19 cellular contexts compared by ENCODE assay signal in genomic region chr17:17035490-17035889, GRCh38. TPM values are rescaled to one million over a fixed set of nuclear protein-coding genes. Genes with fewer than 3 reads are reported as not detected.
A peak's percentile ranks its signal among the peaks of the same experiment; 100 is the strongest.
DNase-seq lines count a peak whose midpoint lies in the region; ATAC-seq and TF ChIP-seq lines count a peak whose summit lies in the region.
"Had no signal": no experiment of that assay in that cellular context is flagged by ENCODE, and none has a peak within 500 bp of the region (broad histone marks: within the 10 kb centered on the region; RNA-seq: fewer than 3 reads in every experiment).

No MANE protein-coding gene starts in this region.

- no peak overlapping the region; the same call in 1 of the 2 replicates for H3K9ac ChIP-seq in BLaER1

- H3K27me3 ChIP-seq in BLaER1 (no peaks in the 10 kb centered on the region), psoas muscle (ENCODE audit: insufficient read depth in 3 of 3, low read length in 2 of 3) (no peaks in the 10 kb centered on the region)
- H3K27me3 ChIP-seq: SJCRH30 had no signal

- H3K27ac ChIP-seq in BLaER1 (no peak overlapping the region), psoas muscle (peak overlapping the region; percentile 92)
- H3K27ac ChIP-seq: RWPE1, SJCRH30 had no signal

- H3K4me1 ChIP-seq in BLaER1 (peaks cover 86% of the 10 kb centered on the region), psoas muscle (peaks cover 39% of the 10 kb centered on the region)

- WGBS in psoas muscle, 3 donors: 48 to 58% (median 48%) methylated on average over 6 of the region's 6 CpGs

- no peaks in the 10 kb centered on the region for H4K20me1 ChIP-seq in BLaER1

- H3K9me3 ChIP-seq in BLaER1 (no peaks in the 10 kb centered on the region), psoas muscle (no peaks in the 10 kb centered on the region)
- H3K9me3 ChIP-seq: SJCRH30 had no signal

- ATAC-seq in psoas muscle (no peak), HG02840 (IDR thresholded peaks at IDR 0.05; ENCODE audit: low FRiP score, unreplicated experiment) (no peak), GM18868 (IDR thresholded peaks at IDR 0.05; ENCODE audit: unreplicated experiment) (no peak), HG03432 (IDR thresholded peaks at IDR 0.05; ENCODE audit: unreplicated experiment) (no peak)
- ATAC-seq: PC-3 had no signal

- TF ChIP-seq POLR2A in NB4 (IDR thresholded peaks at IDR 0.05; ENCODE audit: extremely low read depth, insufficient read length) (no peak), erythroblast (IDR thresholded peaks at IDR 0.05; ENCODE audit: low read length) (no peak)

- peak overlapping the region; percentile 83 for H3K4me2 ChIP-seq in BLaER1

- intact Hi-C loops in psoas muscle (cut with DNase I): loop anchor here in 1 of 2 donors (10.0 kb wide), 1 partner anchor 179 kb away; no protein-coding TSS in a partner anchor

- no peaks in the 10 kb centered on the region for H3K36me3 ChIP-seq in BLaER1
- no peaks in the 10 kb centered on the region for H3K36me3 ChIP-seq in psoas muscle (ENCODE audit: insufficient read depth in 1 of 2, low read depth in 1 of 2)
- H3K36me3 ChIP-seq: SJCRH30 had no signal

- DNase-seq in NB4 (ENCODE audit: low read depth): peak; percentile 47
- peak; percentile 56 to 69 for DNase-seq in erythroblast (lab: John Stamatoyannopoulos, UW)
- DNase-seq in psoas muscle: no peak
- DNase-seq in medulla oblongata (ENCODE audit: extremely low spot score): no peak
- DNase-seq: CD4-positive, alpha-beta T cell; EL; H9; KBM-7; NCI-H1436; NCI-H2029; NCI-H2171 treated with DMSO at 0.1 percent for 48 hours; NCI-H446 treated with DMSO at 0.1 percent for 48 hours; PC-3 had no signal

- no peak overlapping the region for H3K4me3 ChIP-seq in BLaER1
- no peak overlapping the region for H3K4me3 ChIP-seq in NB4 (ENCODE audit: low read depth, low read length)
- H3K4me3 ChIP-seq in psoas muscle: no peak overlapping the region
- H3K4me3 ChIP-seq: SJCRH30 had no signal

- TF ChIP-seq CTCF in NB4 (IDR thresholded peaks at IDR 0.05; ENCODE audit: low read depth, low read length) (no peak), psoas muscle (IDR thresholded peaks at IDR 0.05) (no peak)

RNA-seq across cellular contexts. Expression of gene MPRIP, which starts 6.8 kb away (rescaled TPM):
- 100 to 1,000 TPM; 228 to 322 (median 258) TPM for total RNA-seq in psoas muscle
- 100 to 1,000 TPM; 142 to 270 (median 184) TPM for polyA plus RNA-seq in psoas muscle

Comparison
In these comparisons a context has a peak if more than half of its experiments do, and no peak if none do; other contexts are left out.
1. DNase-seq: peak in NB4 (single experiment) and erythroblast (2 of 2); none in psoas muscle (0 of 2) and medulla oblongata (single experiment).